26 cellular contexts compared by ENCODE assay signal in genomic region chr4:31307026-31307425, GRCh38.
"Had no signal": no experiment of that assay in that cellular context is flagged by ENCODE, and none has a peak within 500 bp of the region (broad histone marks: within the 10 kb centered on the region; RNA-seq: fewer than 3 reads in every experiment).

No MANE protein-coding gene starts in this region.

- DNase-seq: activated CD4-positive, alpha-beta T cell treated with anti-CD3 and anti-CD28 coated beads for 36 hours; activated CD4-positive, CD25-positive, alpha-beta regulatory T cell; activated naive CD4-positive, alpha-beta T cell; activated T-cell treated with anti-CD3 and anti-CD28 coated beads for 4 hours; activated T-cell treated with anti-CD3 and anti-CD28 coated beads, Interleukin-2, amount 50 U/mL, for 72 hours; cortex of kidney; effector memory CD8-positive, alpha-beta T cell; erythroblast; gastrocnemius medialis; islet precursor cell; left ventricle myocardium inferior; naive B cell; nephron progenitor cell; ovary; psoas muscle; stimulated activated CD4-positive, alpha-beta T cell treated with anti-CD3 and anti-CD28 coated beads, Interleukin-15, amount 100 ng/mL, for 24 hours; stimulated activated CD4-positive, alpha-beta T cell treated with anti-CD3 and anti-CD28 coated beads, Interleukin-2, amount 100 ng/mL, for 24 hours; stimulated activated naive B cell treated with anti-CD40 and anti-IgM and Interleukin-4, amounts not matched to agents 10 μg/mL and 1 μg/mL and 100 μg/mL, for 72 hours; stomach; thyroid gland; upper lobe of left lung had no signal

- H3K27me3 ChIP-seq: gastrocnemius medialis, hepatocyte, ovary, right atrium auricular region, stomach, thyroid gland, upper lobe of left lung, vagina had no signal

- H3K4me3 ChIP-seq: gastrocnemius medialis, hepatocyte, left ventricle myocardium inferior, lung, ovary, psoas muscle, right atrium auricular region, stomach, thyroid gland, upper lobe of left lung, vagina had no signal

- ATAC-seq: activated CD4-positive, alpha-beta T cell treated with anti-CD3 and anti-CD28 coated beads for 36 hours; activated naive CD4-positive, alpha-beta T cell treated with anti-CD3 and anti-CD28 coated beads, Interleukin-2, amount 50 U/mL, for 72 hours; activated T-cell treated with anti-CD3 and anti-CD28 coated beads, Interleukin-2, amount 50 U/mL, for 72 hours; effector memory CD8-positive, alpha-beta T cell; gastrocnemius medialis; psoas muscle; stimulated activated naive B cell treated with anti-CD40 and anti-IgM and Interleukin-4, amounts not matched to agents 10 μg/mL and 1 μg/mL and 100 μg/mL, for 72 hours had no signal

- H3K36me3 ChIP-seq: gastrocnemius medialis, left ventricle myocardium inferior, ovary, right atrium auricular region, stomach, thyroid gland, upper lobe of left lung, vagina had no signal

- H3K9me3 ChIP-seq: gastrocnemius medialis, left ventricle myocardium inferior, ovary, psoas muscle, right atrium auricular region, stomach, thyroid gland, upper lobe of left lung, vagina had no signal
